17 cellular contexts compared by ENCODE assay signal in the genomic region with DNA sequence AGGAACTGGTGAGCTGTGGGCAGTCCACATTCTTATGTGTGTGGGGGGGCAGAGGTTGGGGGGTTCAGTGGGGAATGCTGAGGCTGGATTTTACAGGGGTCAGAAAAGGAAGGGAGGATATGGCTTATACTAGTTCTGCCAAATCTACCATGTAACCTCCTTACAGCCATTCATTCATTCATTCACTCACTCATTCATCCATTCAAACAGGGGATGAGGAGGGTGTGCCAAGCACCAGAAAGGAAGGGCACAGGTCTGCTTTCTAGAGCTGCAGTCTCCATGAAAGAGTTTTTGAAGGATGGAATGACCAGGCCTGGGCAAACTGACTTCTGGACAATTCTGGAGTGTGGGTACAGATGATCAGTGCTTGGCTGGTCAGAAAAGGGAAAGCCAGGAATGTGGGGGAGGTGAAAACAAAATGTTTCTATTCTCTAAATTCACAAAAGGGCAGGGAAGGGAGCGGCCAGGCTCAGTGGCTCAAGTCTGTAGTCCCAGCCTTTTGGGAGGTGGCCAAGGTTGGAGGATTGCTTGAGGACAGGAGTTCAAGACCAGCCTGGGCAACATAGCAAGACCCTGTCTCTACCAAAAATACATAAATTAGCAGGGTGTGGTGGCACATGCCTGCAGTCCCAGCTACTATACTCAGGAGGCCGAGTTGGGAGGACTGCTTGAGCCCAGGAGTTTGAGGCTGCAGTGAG. TPM values are rescaled to one million over a fixed set of nuclear protein-coding genes. Genes with fewer than 3 reads are reported as not detected.
A peak's percentile ranks its signal among the peaks of the same experiment; 100 is the strongest.
DNase-seq lines count a peak whose midpoint lies in the region; ATAC-seq and TF ChIP-seq lines count a peak whose summit lies in the region.
"Had no signal": no experiment of that assay in that cellular context is flagged by ENCODE, and none has a peak within 500 bp of the region (broad histone marks: within the 10 kb centered on the region; RNA-seq: fewer than 3 reads in every experiment).

No MANE protein-coding gene starts in this region.

- 73 to 75% methylated on average over 2 of the region's 2 CpGs for WGBS in tibial nerve, 2 donors

- TF ChIP-seq POLR2A in tibial nerve (IDR thresholded peaks at IDR 0.05), result no peak

- peaks cover 4% of the 10 kb centered on the region for H3K36me3 Mint-ChIP-seq in activated T-helper 2 cell treated with anti-CD3 and anti-CD28 coated beads, Interferon-gamma antibody, Interleukin-2, Interleukin-4, amounts not matched to agents 10 μg/mL and 5 μg/mL and 100 μg/mL, durations not matched to agents 14 hours and 24 hours and 36 hours (ENCODE audit: low read depth)
- peaks cover 3% of the 10 kb centered on the region for H3K36me3 Mint-ChIP-seq in mesothelial cell of epicardium
- H3K36me3 Mint-ChIP-seq: CD4-positive, alpha-beta memory T cell had no signal

- ATAC-seq in Right ventricle myocardium inferior, result no peak

- H3K36me3 ChIP-seq in cardiac muscle cell (no peaks in the 10 kb centered on the region), tibial nerve (no peaks in the 10 kb centered on the region)
- H3K36me3 ChIP-seq: HAP-1 had no signal

- H3K27me3 Mint-ChIP-seq in activated T-helper 2 cell treated with anti-CD3 and anti-CD28 coated beads, Interferon-gamma antibody, Interleukin-2, Interleukin-4, amounts not matched to agents 10 μg/mL and 5 μg/mL and 100 μg/mL, durations not matched to agents 14 hours and 24 hours and 36 hours (ENCODE audit: low read depth), result no peaks in the 10 kb centered on the region
- no peaks in the 10 kb centered on the region for H3K27me3 Mint-ChIP-seq in mesothelial cell of epicardium (ENCODE audit: low read depth)
- H3K27me3 Mint-ChIP-seq: CD4-positive, alpha-beta memory T cell had no signal

- no peak for TF ChIP-seq CTCF in cardiac muscle cell (IDR thresholded peaks at IDR 0.05; ENCODE audit: low read depth, low read length)
- no peak for TF ChIP-seq CTCF in mesothelial cell of epicardium (IDR thresholded peaks at IDR 0.05; ENCODE audit: unreplicated experiment)
- TF ChIP-seq CTCF in tibial nerve (IDR thresholded peaks at IDR 0.05), result no peak

- H3K4me1 Mint-ChIP-seq in activated T-helper 2 cell treated with anti-CD3 and anti-CD28 coated beads, Interferon-gamma antibody, Interleukin-2, Interleukin-4, amounts not matched to agents 10 μg/mL and 5 μg/mL and 100 μg/mL, durations not matched to agents 14 hours and 24 hours and 36 hours (ENCODE audit: low read depth), result peaks cover 32% of the 10 kb centered on the region
- H3K4me1 Mint-ChIP-seq in mesothelial cell of epicardium, result peaks cover 27% of the 10 kb centered on the region

- DNase-seq in cardiac muscle cell (ENCODE audit: low read depth in 1 of 2, low spot score in 1 of 2) (no peak), Right ventricle myocardium inferior (ENCODE audit: missing footprints) (no peak), mesothelial cell of epicardium (ENCODE audit: low spot score in 2 of 2, unreplicated experiment in 2 of 2) (no peak), MV-4-11 (lab: John Stamatoyannopoulos, UW) (no peak), tibial nerve (ENCODE audit: low spot score in 2 of 2) (no peak), cerebellum (ENCODE audit: low spot score) (no peak), hypothalamus (lab: John Stamatoyannopoulos, UW) (no peak)
- DNase-seq in activated T-helper 2 cell treated with anti-CD3 and anti-CD28 coated beads, Interferon-gamma antibody, Interleukin-2, Interleukin-4, amounts not matched to agents 10 μg/mL and 5 μg/mL and 100 μg/mL, durations not matched to agents 14 hours and 24 hours and 36 hours (ENCODE audit: low spot score), result no peak
- DNase-seq: CD4-positive, alpha-beta memory T cell; DMS79; MM.1S; NCI-H1105; NCI-H1694 treated with DMSO at 0.1 percent for 48 hours; NCI-H2107; NCI-H2227 treated with DMSO at 0.1 percent for 48 hours; NCI-H526 treated with DMSO at 0.1 percent for 48 hours had no signal

- TF ChIP-seq EP300 in tibial nerve (IDR thresholded peaks at IDR 0.05), result no peak

- H3K4me3 Mint-ChIP-seq in activated T-helper 2 cell treated with anti-CD3 and anti-CD28 coated beads, Interferon-gamma antibody, Interleukin-2, Interleukin-4, amounts not matched to agents 10 μg/mL and 5 μg/mL and 100 μg/mL, durations not matched to agents 14 hours and 24 hours and 36 hours (ENCODE audit: low read depth), result no peak overlapping the region
- H3K4me3 Mint-ChIP-seq in mesothelial cell of epicardium, result no peak overlapping the region
- H3K4me3 Mint-ChIP-seq: CD4-positive, alpha-beta memory T cell had no signal

- H3K27me3 ChIP-seq in cardiac muscle cell, result no peaks in the 10 kb centered on the region
- H3K27me3 ChIP-seq in tibial nerve, result no peaks in the 10 kb centered on the region

- peaks cover 9% of the 10 kb centered on the region for H3K9me3 Mint-ChIP-seq in activated T-helper 2 cell treated with anti-CD3 and anti-CD28 coated beads, Interferon-gamma antibody, Interleukin-2, Interleukin-4, amounts not matched to agents 10 μg/mL and 5 μg/mL and 100 μg/mL, durations not matched to agents 14 hours and 24 hours and 36 hours
- H3K9me3 Mint-ChIP-seq in mesothelial cell of epicardium, result peaks cover 6% of the 10 kb centered on the region

- H3K9me3 ChIP-seq in cardiac muscle cell (ENCODE audit: low read depth) (no peaks in the 10 kb centered on the region), tibial nerve (peaks cover 0 to 10% (median 0%) of the 10 kb centered on the region in 4 donors)
- H3K9me3 ChIP-seq: HAP-1 had no signal

- H3K27ac Mint-ChIP-seq in activated T-helper 2 cell treated with anti-CD3 and anti-CD28 coated beads, Interferon-gamma antibody, Interleukin-2, Interleukin-4, amounts not matched to agents 10 μg/mL and 5 μg/mL and 100 μg/mL, durations not matched to agents 14 hours and 24 hours and 36 hours, result peak overlapping the region; percentile 57
- H3K27ac Mint-ChIP-seq in mesothelial cell of epicardium, result peak overlapping the region; percentile 84

- no peak overlapping the region for H3K4me3 ChIP-seq in cardiac muscle cell
- H3K4me3 ChIP-seq in tibial nerve, result no peak overlapping the region
- H3K4me3 ChIP-seq: HAP-1 had no signal

- peak overlapping the region; percentile 78 for H3K27ac ChIP-seq in cardiac muscle cell
- H3K27ac ChIP-seq in tibial nerve, result peak overlapping the region in 2 of 4 donors; percentile 63 to 64

- intact Hi-C loops in Right ventricle myocardium inferior (cut with DNase I), result no loop called here
- intact Hi-C loops in activated T-helper 2 cell treated with anti-CD3 and anti-CD28 coated beads, Interferon-gamma antibody, Interleukin-2, Interleukin-4, amounts not matched to agents 10 μg/mL and 5 μg/mL and 100 μg/mL, durations not matched to agents 14 hours and 24 hours and 36 hours (cut with micrococcal nuclease), result no loop called here

- H3K4me1 ChIP-seq in cardiac muscle cell (ENCODE audit: low read depth) (peaks cover 13% of the 10 kb centered on the region), tibial nerve (peaks cover 0 to 16% (median 0%) of the 10 kb centered on the region in 4 donors)
- H3K4me1 ChIP-seq: HAP-1 had no signal

RNA-seq across cellular contexts. Expression of a gene that starts 49.2 kb away (rescaled TPM):
- total RNA-seq in cardiac muscle cell (28.9 and 35.1 TPM in 2 replicates), Right ventricle myocardium inferior (15.0 TPM), mesothelial cell of epicardium (62.0 to 66.6 TPM (median 62.2 TPM) in 3 replicates), tibial nerve (10 to 100 TPM; 13.8 to 20.1 (median 17.2) TPM), cerebellum (2.2 TPM)
- 8.6 and 12.8 TPM in 2 replicates for polyA plus RNA-seq in cardiac muscle cell
- total RNA-seq in activated T-helper 2 cell treated with anti-CD3 and anti-CD28 coated beads, Interferon-gamma antibody, Interleukin-2, Interleukin-4, amounts not matched to agents 10 μg/mL and 5 μg/mL and 100 μg/mL, durations not matched to agents 14 hours and 24 hours and 36 hours, result 62.4 and 63.5 TPM in 2 replicates
